8 cellular contexts compared by ENCODE assay signal in genomic region chr13:76991432-76991795, GRCh38. TPM values are rescaled to one million over a fixed set of nuclear protein-coding genes. Genes with fewer than 3 reads are reported as not detected.
A peak's percentile ranks its signal among the peaks of the same experiment; 100 is the strongest.
DNase-seq lines count a peak whose midpoint lies in the region; ATAC-seq and TF ChIP-seq lines count a peak whose summit lies in the region.

No MANE protein-coding gene starts in this region.

- DNase-seq in BE2C (no peak), HL-60 (ENCODE audit: low read depth in 1 of 2, low spot score in 1 of 2) (no peak), trophoblast cell (no peak), uterus (peak in 1 of 2 donors; percentile 30), medulla oblongata (ENCODE audit: extremely low spot score) (no peak)
- DNase-seq in activated CD8-positive, alpha-beta memory T cell treated with anti-CD3 and anti-CD28 coated beads, Interleukin-2, amount 10 ng/mL, durations not matched to agents 7 days and 5 days, result peak; percentile 96

- H3K18ac ChIP-seq in trophoblast cell (ENCODE audit: low read length), result peak overlapping the region; percentile 8

- H3K27me3 Mint-ChIP-seq in activated CD8-positive, alpha-beta memory T cell treated with anti-CD3 and anti-CD28 coated beads, Interleukin-2, amount 10 ng/mL, durations not matched to agents 7 days and 5 days, result peaks cover 40% of the 10 kb centered on the region

- peak overlapping the region; percentile 37 for H3K4ac ChIP-seq in trophoblast cell (ENCODE audit: low read depth, low read length)

- no peak for TF ChIP-seq POLR2A in uterus (IDR thresholded peaks at IDR 0.05)

- WGBS in trophoblast cell (ENCODE audit: extremely low coverage, insufficient coverage, insufficient read length), result no CpG with 5 or more reads among the region's 15 CpGs

- H3K36me3 ChIP-seq in BE2C (peaks cover 2% of the 10 kb centered on the region), trophoblast cell (ENCODE audit: control insufficient read depth in 1 of 2, insufficient read depth in 2 of 2, low read length in 2 of 2) (peaks cover 0 to 7% of the 10 kb centered on the region in 2 experiments), uterus (no peaks in the 10 kb centered on the region)

- H3K14ac ChIP-seq in trophoblast cell (ENCODE audit: low read length), result peak overlapping the region; percentile 82

- peaks cover 5% of the 10 kb centered on the region for H3K79me2 ChIP-seq in trophoblast cell (ENCODE audit: control insufficient read depth, insufficient read depth, low read length, poor library complexity)

- peaks cover 8% of the 10 kb centered on the region for H3K79me1 ChIP-seq in trophoblast cell (ENCODE audit: low read length)

- TF ChIP-seq CTCF in BE2C (IDR thresholded peaks at IDR 0.05; ENCODE audit: low read depth, low read length), result no peak
- TF ChIP-seq CTCF in HL-60 (IDR thresholded peaks at IDR 0.05; ENCODE audit: insufficient read depth, low read length), result no peak
- TF ChIP-seq CTCF in uterus (IDR thresholded peaks at IDR 0.05), result no peak

- H3K9ac ChIP-seq in trophoblast cell (ENCODE audit: low read length), result peak overlapping the region; percentile 67

- H3K36me3 Mint-ChIP-seq in activated CD8-positive, alpha-beta memory T cell treated with anti-CD3 and anti-CD28 coated beads, Interleukin-2, amount 10 ng/mL, durations not matched to agents 7 days and 5 days, result peaks cover 12% of the 10 kb centered on the region

- no peaks in the 10 kb centered on the region for H3K4me1 ChIP-seq in BE2C
- H3K4me1 ChIP-seq in trophoblast cell (ENCODE audit: control insufficient read depth in 1 of 2, insufficient read depth in 2 of 2, low read length in 2 of 2), result peaks cover 6% of the 10 kb centered on the region in 2 experiments
- H3K4me1 ChIP-seq in uterus, result no peaks in the 10 kb centered on the region

- H2BK5ac ChIP-seq in trophoblast cell (ENCODE audit: low read depth, low read length, poor library complexity), result peak overlapping the region; percentile 38

- intact Hi-C loops in uterus (cut with DNase I; ENCODE audit: low total_unique reads), result no loop called here

- peak; percentile 43 for ATAC-seq in GM19467 (IDR thresholded peaks at IDR 0.05; ENCODE audit: unreplicated experiment)
- peak; percentile 81 for ATAC-seq in activated CD8-positive, alpha-beta memory T cell treated with anti-CD3 and anti-CD28 coated beads, Interleukin-2, amount 10 ng/mL, durations not matched to agents 7 days and 5 days
- ATAC-seq in esophagus mucosa, result peak; percentile 53

- no peaks in the 10 kb centered on the region for H3K9me3 Mint-ChIP-seq in activated CD8-positive, alpha-beta memory T cell treated with anti-CD3 and anti-CD28 coated beads, Interleukin-2, amount 10 ng/mL, durations not matched to agents 7 days and 5 days (ENCODE audit: low read depth)

- peak overlapping the region; percentile 83 for H3K4me2 ChIP-seq in trophoblast cell (ENCODE audit: low read length)

- H3K4me1 Mint-ChIP-seq in activated CD8-positive, alpha-beta memory T cell treated with anti-CD3 and anti-CD28 coated beads, Interleukin-2, amount 10 ng/mL, durations not matched to agents 7 days and 5 days, result peaks cover 42% of the 10 kb centered on the region

- H3K23ac ChIP-seq in trophoblast cell (ENCODE audit: low read length), result no peak overlapping the region

- peak overlapping the region; percentile 91 for H3K4me3 ChIP-seq in BE2C (ENCODE audit: low read depth, low read length)
- peak overlapping the region; percentile 61 for H3K4me3 ChIP-seq in HL-60 (replicated peaks; ENCODE audit: insufficient read depth, low read length)
- peak overlapping the region; percentile 87 for H3K4me3 ChIP-seq in trophoblast cell (ENCODE audit: low read depth, low read length)
- H3K4me3 ChIP-seq in uterus, result peak overlapping the region; percentile 68 to 70

- CTCF ChIA-PET in activated CD8-positive, alpha-beta memory T cell treated with anti-CD3 and anti-CD28 coated beads, Interleukin-2, amount 10 ng/mL, durations not matched to agents 7 days and 5 days (lab: Charles Lee), result interaction anchor here (1.0 to 5.1 kb wide), 6 partner anchors 11 to 106 kb away, joined by 3 to 28 read pairs (median 5); no protein-coding TSS in a partner anchor

- peak overlapping the region; percentile 95 for H4K8ac ChIP-seq in trophoblast cell (ENCODE audit: low read depth, low read length)

- H2AK5ac ChIP-seq in trophoblast cell (ENCODE audit: low read length), result peak overlapping the region; percentile 74

- H4K91ac ChIP-seq in trophoblast cell (ENCODE audit: low read depth, low read length), result peak overlapping the region; percentile 60

- H3K9me3 ChIP-seq in BE2C, result no peaks in the 10 kb centered on the region
- H3K9me3 ChIP-seq in trophoblast cell (ENCODE audit: insufficient read depth, low read depth, low read length), result no peaks in the 10 kb centered on the region
- H3K9me3 ChIP-seq in uterus, result no peaks in the 10 kb centered on the region

- H2BK12ac ChIP-seq in trophoblast cell (ENCODE audit: low read length), result peak overlapping the region; percentile 11

- peak overlapping the region; percentile 32 for H2BK120ac ChIP-seq in trophoblast cell (ENCODE audit: insufficient read depth, low read length, poor library complexity)

- peak overlapping the region; percentile 89 for H2AFZ ChIP-seq in trophoblast cell (ENCODE audit: insufficient read depth, low read length, poor library complexity)

- peak overlapping the region; percentile 78 for H4K12ac ChIP-seq in trophoblast cell (ENCODE audit: low read depth, low read length)

- H3K27me3 ChIP-seq in BE2C (no peaks in the 10 kb centered on the region), HL-60 (ENCODE audit: insufficient read depth, poor library complexity, severe bottlenecking) (no peaks in the 10 kb centered on the region), trophoblast cell (ENCODE audit: insufficient read depth, low read length) (no peaks in the 10 kb centered on the region), uterus (no peaks in the 10 kb centered on the region)

- H3K4me3 Mint-ChIP-seq in activated CD8-positive, alpha-beta memory T cell treated with anti-CD3 and anti-CD28 coated beads, Interleukin-2, amount 10 ng/mL, durations not matched to agents 7 days and 5 days, result peak overlapping the region; percentile 92

- H3K27ac ChIP-seq in HL-60 (replicated peaks) (peak overlapping the region; percentile 83), trophoblast cell (ENCODE audit: low read depth, low read length) (no peak overlapping the region), uterus (peak overlapping the region; percentile 89 to 91)

- peak overlapping the region; percentile 99 for H3K27ac Mint-ChIP-seq in activated CD8-positive, alpha-beta memory T cell treated with anti-CD3 and anti-CD28 coated beads, Interleukin-2, amount 10 ng/mL, durations not matched to agents 7 days and 5 days

RNA-seq across cellular contexts. Expression of gene CLN5, which starts 0.5 kb away (rescaled TPM):
- 16.9 TPM for polyA plus RNA-seq in BE2C (2012; ENCODE audit: insufficient read depth, insufficient read length, low read depth)
- total RNA-seq in activated CD8-positive, alpha-beta memory T cell treated with anti-CD3 and anti-CD28 coated beads, Interleukin-2, amount 10 ng/mL, durations not matched to agents 7 days and 5 days, result 1 to 10 TPM; 8.3 to 8.4 TPM
- total RNA-seq in esophagus mucosa, result 12.9 TPM
- polyA plus RNA-seq in trophoblast cell (2013), result 17.6 and 18.6 TPM in 2 replicates
- total RNA-seq in uterus, result 10 to 100 TPM; 18.2 to 49.8 (median 39.5) TPM

RNA-seq across cellular contexts. Expression of gene FBXL3, which starts 35.5 kb away (rescaled TPM):
- polyA plus RNA-seq in BE2C (2012; ENCODE audit: insufficient read depth, insufficient read length, low read depth), result 14.3 TPM
- 10 to 100 TPM; 29.9 to 37.0 TPM for total RNA-seq in activated CD8-positive, alpha-beta memory T cell treated with anti-CD3 and anti-CD28 coated beads, Interleukin-2, amount 10 ng/mL, durations not matched to agents 7 days and 5 days
- total RNA-seq in esophagus mucosa (26.1 TPM), uterus (100 to 1,000 TPM in 2 of 4 donors, 10 to 100 TPM in 2; 62.8 to 158 (median 92.3) TPM)
- polyA plus RNA-seq in trophoblast cell (2013), result 32.8 and 33.1 TPM in 2 replicates

RNA-seq across cellular contexts. Expression of gene ACOD1, which starts 43.1 kb away (rescaled TPM):
- polyA plus RNA-seq in BE2C (2012; ENCODE audit: insufficient read depth, insufficient read length, low read depth), result not detected
- total RNA-seq in activated CD8-positive, alpha-beta memory T cell treated with anti-CD3 and anti-CD28 coated beads, Interleukin-2, amount 10 ng/mL, durations not matched to agents 7 days and 5 days, result not detected
- total RNA-seq in esophagus mucosa (not detected), uterus (not detected)
- polyA plus RNA-seq in trophoblast cell (2013), result not detected in 2 replicates
